Comparison of ENCODE assay signal across 3 cellular contexts in genomic region chr3:98984024-98984423, GRCh38.
TF ChIP-seq lines count a peak whose summit lies in the region.

No MANE protein-coding gene starts in this region.

TF ChIP-seq in SK-N-SH, 30 proteins besides CTCF, POLR2A, EP300 and RAD21:
- TF ChIP-seq USF1 (IDR thresholded peaks at IDR 0.05; ENCODE audit: borderline replicate concordance, low read depth) (no peak), TAF1 (IDR thresholded peaks at IDR 0.05; ENCODE audit: borderline replicate concordance, low read depth, low read length) (no peak), IRF3 (IDR thresholded peaks at IDR 0.05; ENCODE audit: low read depth, low read length) (no peak), NFIC (IDR thresholded peaks at IDR 0.05; ENCODE audit: borderline replicate concordance) (no peak), CHD2 (IDR thresholded peaks at IDR 0.05; ENCODE audit: low read length, partially characterized antibody) (no peak), RCOR1 (IDR thresholded peaks at IDR 0.05; ENCODE audit: low read length) (no peak), SIN3A (IDR thresholded peaks at IDR 0.05; ENCODE audit: borderline replicate concordance, low read depth, low read length) (no peak), GABPA (IDR thresholded peaks at IDR 0.05; ENCODE audit: low read depth) (no peak), FOXM1 (IDR thresholded peaks at IDR 0.05; ENCODE audit: low read depth) (no peak), GATA2 (CRISPR knock-in tag; IDR thresholded peaks at IDR 0.05) (no peak), MEF2A (IDR thresholded peaks at IDR 0.05; ENCODE audit: borderline replicate concordance, low read depth) (no peak), TEAD4 (IDR thresholded peaks at IDR 0.05; ENCODE audit: borderline replicate concordance, insufficient read depth) (no peak), SMC3 (IDR thresholded peaks at IDR 0.05; ENCODE audit: low read depth, low read length) (no peak), ELF1 (IDR thresholded peaks at IDR 0.05) (no peak)
TF ChIP-seq in SK-N-SH: peak in this region for 0.

TF ChIP-seq in SK-N-SH treated with all-trans-retinoic acid at 6 μM for 48 hours, 23 proteins besides CTCF, POLR2A, EP300 and RAD21:
- TF ChIP-seq ZFP30 (CRISPR knock-in tag; IDR thresholded peaks at IDR 0.05) = no peak
- no peak for TF ChIP-seq CSDC2 (CRISPR knock-in tag; IDR thresholded peaks at IDR 0.05)
- TF ChIP-seq PPARA (CRISPR knock-in tag; IDR thresholded peaks at IDR 0.05; ENCODE audit: borderline replicate concordance) = no peak
- no peak for TF ChIP-seq ZNF8 (CRISPR knock-in tag; IDR thresholded peaks at IDR 0.05)

TF ChIP-seq in IMR-90, 13 proteins besides CTCF, POLR2A, EP300 and RAD21:
- TF ChIP-seq CHD1 (IDR thresholded peaks at IDR 0.05; ENCODE audit: low read depth, low read length) (no peak), BHLHE40 (IDR thresholded peaks at IDR 0.05; ENCODE audit: low read depth, low read length) (no peak), RFX5 (IDR thresholded peaks at IDR 0.05; ENCODE audit: low read depth, low read length) (no peak), MAFK (IDR thresholded peaks at IDR 0.05; ENCODE audit: low read depth, low read length) (no peak), SMC3 (IDR thresholded peaks at IDR 0.05; ENCODE audit: low read depth, low read length) (no peak), ELK1 (IDR thresholded peaks at IDR 0.05; ENCODE audit: borderline replicate concordance, low read depth, low read length) (no peak), CEBPB (IDR thresholded peaks at IDR 0.05; ENCODE audit: low read depth, low read length) (no peak), FOS (IDR thresholded peaks at IDR 0.05; ENCODE audit: low read depth, low read length) (no peak), USF2 (IDR thresholded peaks at IDR 0.05; ENCODE audit: low read depth, low read length) (no peak), MXI1 (IDR thresholded peaks at IDR 0.05; ENCODE audit: borderline replicate concordance, low read depth, low read length) (no peak), RCOR1 (IDR thresholded peaks at IDR 0.05; ENCODE audit: insufficient replicate concordance, low read length) (no peak), MAZ (IDR thresholded peaks at IDR 0.05; ENCODE audit: borderline replicate concordance, low read depth, low read length) (no peak), NFE2L2 (IDR thresholded peaks at IDR 0.05; ENCODE audit: low read depth, low read length) (no peak)
